16 cellular contexts compared by ENCODE assay signal in the genomic region with DNA sequence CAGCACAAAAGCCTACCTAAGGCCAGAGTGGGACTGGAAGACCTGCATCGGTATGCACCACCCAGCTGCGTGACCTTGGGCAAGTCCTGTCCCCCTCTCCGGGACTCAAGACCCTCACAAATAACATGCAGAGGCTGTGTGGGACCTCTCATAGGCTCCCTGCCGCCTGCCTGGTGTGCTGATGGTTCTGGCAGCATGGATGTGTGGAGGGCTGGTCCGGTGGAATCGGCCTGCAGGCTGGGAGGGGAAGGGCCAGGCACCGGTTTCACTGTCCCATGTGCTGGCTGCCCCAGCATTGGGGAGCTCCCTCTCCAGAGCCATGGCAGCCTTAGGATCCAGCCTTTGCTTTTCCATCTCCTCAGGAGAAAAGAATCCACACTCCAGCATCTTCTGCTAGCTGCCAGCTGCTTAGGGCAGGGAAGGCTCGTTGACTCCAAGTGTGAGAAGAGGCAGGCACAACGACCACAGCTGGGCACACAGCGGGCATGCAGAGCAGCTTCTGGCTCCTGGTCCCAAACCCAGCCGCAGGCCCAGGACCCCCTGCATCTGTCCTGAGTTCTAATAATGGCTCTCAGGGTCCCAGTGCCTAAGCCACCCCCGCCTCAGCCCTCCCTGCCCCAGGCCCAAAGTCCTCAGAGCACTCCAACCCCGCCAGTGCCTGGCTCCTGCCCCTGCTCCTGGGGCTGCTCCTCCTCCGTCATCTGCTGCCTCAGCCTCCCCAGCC. TPM values are rescaled to one million over a fixed set of nuclear protein-coding genes. Genes with fewer than 3 reads are reported as not detected.
"Had no signal": no experiment of that assay in that cellular context is flagged by ENCODE, and none has a peak within 500 bp of the region (broad histone marks: within the 10 kb centered on the region; RNA-seq: fewer than 3 reads in every experiment).

No MANE protein-coding gene starts in this region.

- H3K36me3 ChIP-seq: ascending aorta, transverse colon had no signal

- H3K9me3 Mint-ChIP-seq: activated CD4-positive, alpha-beta memory T cell treated with anti-CD3 and anti-CD28 coated beads, Interleukin-2, amount 10 ng/mL, durations not matched to agents 7 days and 5 days; activated naive CD8-positive, alpha-beta T cell treated with anti-CD3 and anti-CD28 coated beads, Interleukin-2, amount 10 ng/mL, durations not matched to agents 7 days and 5 days; activated T-cell treated with anti-CD3 and anti-CD28 coated beads, Interleukin-2, amount 50 U/mL, for 72 hours; nephron had no signal

- H3K4me3 ChIP-seq: ascending aorta, gastroesophageal sphincter, lung, mucosa of descending colon, sigmoid colon, transverse colon had no signal

- H3K27ac ChIP-seq: ascending aorta, transverse colon had no signal

- H3K27me3 ChIP-seq: ascending aorta, gastroesophageal sphincter, sigmoid colon, transverse colon had no signal

- H3K4me3 Mint-ChIP-seq: activated CD4-positive, alpha-beta memory T cell treated with anti-CD3 and anti-CD28 coated beads, Interleukin-2, amount 10 ng/mL, durations not matched to agents 7 days and 5 days; activated naive CD8-positive, alpha-beta T cell treated with anti-CD3 and anti-CD28 coated beads, Interleukin-2, amount 10 ng/mL, durations not matched to agents 7 days and 5 days; activated T-cell treated with anti-CD3 and anti-CD28 coated beads, Interleukin-2, amount 50 U/mL, for 72 hours; nephron had no signal

- ATAC-seq: activated T-cell treated with anti-CD3 and anti-CD28 coated beads, Interleukin-2, amount 50 U/mL, for 72 hours; gastroesophageal sphincter; mucosa of descending colon had no signal

- DNase-seq: activated CD4-positive, alpha-beta memory T cell treated with anti-CD3 and anti-CD28 coated beads, Interleukin-2, amount 10 ng/mL, durations not matched to agents 7 days and 5 days; activated gamma-delta T cell treated with Interleukin-2 at 50 U/mL for 16 hours; activated naive CD8-positive, alpha-beta T cell treated with anti-CD3 and anti-CD28 coated beads, Interleukin-2, amount 10 ng/mL, durations not matched to agents 7 days and 5 days; activated T-cell treated with anti-CD3 and anti-CD28 coated beads, Interleukin-2, amount 50 U/mL, for 72 hours; mucosa of descending colon; sigmoid colon; stimulated activated CD4-positive, alpha-beta T cell treated with anti-CD3 and anti-CD28 coated beads, Interleukin-12 subunit alpha, Interleukin-12 subunit beta, amount 100 ng/mL, for 4 hours; T-helper 9 cell; transverse colon had no signal

- H3K36me3 Mint-ChIP-seq: activated naive CD8-positive, alpha-beta T cell treated with anti-CD3 and anti-CD28 coated beads, Interleukin-2, amount 10 ng/mL, durations not matched to agents 7 days and 5 days had no signal

- H3K27me3 Mint-ChIP-seq: activated CD4-positive, alpha-beta memory T cell treated with anti-CD3 and anti-CD28 coated beads, Interleukin-2, amount 10 ng/mL, durations not matched to agents 7 days and 5 days; activated naive CD8-positive, alpha-beta T cell treated with anti-CD3 and anti-CD28 coated beads, Interleukin-2, amount 10 ng/mL, durations not matched to agents 7 days and 5 days had no signal

- H3K27ac Mint-ChIP-seq: activated CD4-positive, alpha-beta memory T cell treated with anti-CD3 and anti-CD28 coated beads, Interleukin-2, amount 10 ng/mL, durations not matched to agents 7 days and 5 days; activated naive CD8-positive, alpha-beta T cell treated with anti-CD3 and anti-CD28 coated beads, Interleukin-2, amount 10 ng/mL, durations not matched to agents 7 days and 5 days; activated T-cell treated with anti-CD3 and anti-CD28 coated beads, Interleukin-2, amount 50 U/mL, for 72 hours had no signal

RNA-seq across cellular contexts. Expression of a gene that starts 44.3 kb away (rescaled TPM):
- total RNA-seq: activated CD4-positive, alpha-beta memory T cell treated with anti-CD3 and anti-CD28 coated beads, Interleukin-2, amount 10 ng/mL, durations not matched to agents 7 days and 5 days; activated naive CD8-positive, alpha-beta T cell treated with anti-CD3 and anti-CD28 coated beads, Interleukin-2, amount 10 ng/mL, durations not matched to agents 7 days and 5 days; activated T-cell treated with anti-CD3 and anti-CD28 coated beads, Interleukin-2, amount 50 U/mL, for 72 hours; bronchial epithelial cell; kidney epithelial cell; mucosa of descending colon; osteoblast; sigmoid colon had no signal
